23 cellular contexts compared by ENCODE assay signal in genomic region chr10:52400564-52400963, GRCh38.
DNase-seq lines count a peak whose midpoint lies in the region; ATAC-seq and TF ChIP-seq lines count a peak whose summit lies in the region.
"Had no signal": no experiment of that assay in that cellular context is flagged by ENCODE, and none has a peak within 500 bp of the region (broad histone marks: within the 10 kb centered on the region; RNA-seq: fewer than 3 reads in every experiment).

No MANE protein-coding gene starts in this region.

- H4K5ac ChIP-seq in mesendoderm (ENCODE audit: low read length) = no peak overlapping the region

- H2BK120ac ChIP-seq in mesendoderm (ENCODE audit: low read depth, low read length) = no peak overlapping the region

- 0 out of 2 replicates have a peak, but pooled peaks cover 6% of the 10 kb centered on the region for H3K9me2 ChIP-seq in PC-3 (replicated peaks; ENCODE audit: low read length)

- POLR2A ChIA-PET in HEK293 (lab: Yijun Ruan, JAX) = no interaction called here
- POLR2A ChIA-PET in PC-3 (lab: Charles Lee; ENCODE audit: unreplicated experiment) = no interaction called here

- no peak overlapping the region for H2BK15ac ChIP-seq in mesendoderm (replicated peaks; ENCODE audit: low read depth)

- H3K9me3 ChIP-seq in HEK293 (ENCODE audit: control insufficient read depth, insufficient read depth, low read depth, low read length) (no peaks in the 10 kb centered on the region), PC-3 (ENCODE audit: low read length) (peaks cover 10% of the 10 kb centered on the region; the same call in 1 of the 2 replicates)
- H3K9me3 ChIP-seq: neutrophil, prostate gland had no signal

- H3K9ac ChIP-seq in PC-3 (ENCODE audit: low read length) = no peak overlapping the region
- H3K9ac ChIP-seq in mesendoderm (ENCODE audit: low read length) = no peak overlapping the region

- H3K18ac ChIP-seq in mesendoderm (ENCODE audit: low read length) = no peak overlapping the region

- no peaks in the 10 kb centered on the region for H3K27me3 ChIP-seq in PC-3 (ENCODE audit: low read length)
- no peaks in the 10 kb centered on the region for H3K27me3 ChIP-seq in mesendoderm (ENCODE audit: insufficient read depth, low read length, poor library complexity)
- H3K27me3 ChIP-seq: heart left ventricle, neutrophil had no signal

- no peak overlapping the region for H2AFZ ChIP-seq in PC-3 (ENCODE audit: low read length)
- H2AFZ ChIP-seq: GM23338 had no signal

- no peaks in the 10 kb centered on the region for H3K79me1 ChIP-seq in mesendoderm (ENCODE audit: low read length)

- H3K23ac ChIP-seq in mesendoderm (ENCODE audit: low read length) = no peak overlapping the region

- no peak overlapping the region for H3K56ac ChIP-seq in mesendoderm (ENCODE audit: low read length)

- no peak overlapping the region for H2BK5ac ChIP-seq in mesendoderm (ENCODE audit: low read length)

- CTCF ChIA-PET in HEK293 (lab: Yijun Ruan, JAX) = no interaction called here
- CTCF ChIA-PET in PC-3 (lab: Charles Lee) = no interaction called here

- ATAC-seq in PC-3 (peak; percentile 69), GM18909 (IDR thresholded peaks at IDR 0.05; ENCODE audit: poor library complexity, unreplicated experiment) (no peak)
- ATAC-seq: GM23338, heart left ventricle had no signal

- H3F3A ChIP-seq in PC-3 (ENCODE audit: low read length, unreplicated experiment) = no peaks in the 10 kb centered on the region

- no TSS peak for BruUV-seq in PC-3 (replicated peaks; lab: Mats Ljungman, UMichigan)

- H3K4me1 ChIP-seq in HEK293 (ENCODE audit: control insufficient read depth, insufficient read depth, low read length) (no peaks in the 10 kb centered on the region), PC-3 (ENCODE audit: insufficient read depth, low read length) (no peaks in the 10 kb centered on the region), mesendoderm (ENCODE audit: control insufficient read depth, low read depth, low read length) (no peaks in the 10 kb centered on the region)
- H3K4me1 ChIP-seq: heart left ventricle, prostate gland had no signal

- no peaks in the 10 kb centered on the region for H4K20me1 ChIP-seq in PC-3 (ENCODE audit: low read length)

- intact Hi-C loops in PC-3 (cut with micrococcal nuclease) = loop anchor here (2.0 kb wide), 1 partner anchor 16 kb away; no protein-coding TSS in a partner anchor

- H3K27ac ChIP-seq in HEK293 (ENCODE audit: extremely low read depth, low read depth, low read length) (no peak overlapping the region), PC-3 (ENCODE audit: low read length) (no peak overlapping the region), mesendoderm (ENCODE audit: low read depth, low read length) (no peak overlapping the region)
- H3K27ac ChIP-seq: heart left ventricle, neutrophil, prostate gland had no signal

- WGBS in mesendoderm (ENCODE audit: extremely low coverage, insufficient coverage, low lambda C conversion rate) = no CpG with 5 or more reads among the region's 1 CpG

- H3K4me2 ChIP-seq in PC-3 (ENCODE audit: low read length) = no peak overlapping the region
- no peak overlapping the region for H3K4me2 ChIP-seq in mesendoderm (ENCODE audit: low read length)
- H3K4me2 ChIP-seq: GM23338 had no signal

- H3K4me3 ChIP-seq in HEK293 (ENCODE audit: low read depth, low read length) = no peak overlapping the region
- H3K4me3 ChIP-seq in PC-3 (ENCODE audit: low read length) = no peak overlapping the region
- no peak overlapping the region for H3K4me3 ChIP-seq in mesendoderm (ENCODE audit: low read length)
- H3K4me3 ChIP-seq: GM23338, heart left ventricle, lung, prostate gland had no signal

- H3K79me2 ChIP-seq in PC-3 (ENCODE audit: low read length) = no peaks in the 10 kb centered on the region
- no peaks in the 10 kb centered on the region for H3K79me2 ChIP-seq in mesendoderm (ENCODE audit: control insufficient read depth, insufficient read depth, low read length)

- H3K36me3 ChIP-seq in HEK293 (ENCODE audit: control insufficient read depth in 2 of 2, insufficient read depth in 1 of 2, low read length in 2 of 2) (no peaks in the 10 kb centered on the region), PC-3 (ENCODE audit: low read depth, low read length) (no peaks in the 10 kb centered on the region), mesendoderm (ENCODE audit: control insufficient read depth, insufficient read depth, low read length) (no peaks in the 10 kb centered on the region)
- H3K36me3 ChIP-seq: heart left ventricle, neutrophil, prostate gland had no signal

- no peak for TF ChIP-seq CTCF in HEK293 (tag by site-specific recombination; IDR thresholded peaks at IDR 0.05)
- no peak for TF ChIP-seq CTCF in PC-3 (conservative IDR thresholded peaks at IDR 0.05; ENCODE audit: low read depth, low read length)

- H4K8ac ChIP-seq in mesendoderm (ENCODE audit: low read depth, low read length) = no peak overlapping the region

- no peak overlapping the region for H2AK5ac ChIP-seq in mesendoderm (ENCODE audit: low read length)

- DNase-seq in PC-3 (peak; percentile 42), dermis blood vessel endothelial cell (peak; percentile 4), mesendoderm (peak; percentile 21), activated T-cell treated with anti-CD3 and anti-CD28 coated beads for 4 hours (no peak), GF-D8 (lab: John Stamatoyannopoulos, UW) (no peak)
- DNase-seq: activated CD4-positive, alpha-beta memory T cell treated with anti-CD3 and anti-CD28 coated beads for 36 hours; activated CD8-positive, alpha-beta memory T cell treated with anti-CD3 and anti-CD28 coated beads, Interleukin-2, amount 50 U/mL, for 48 hours; activated effector memory CD4-positive, alpha-beta T cell treated with Interleukin-2 at 50 U/mL for 16 hours; activated naive CD8-positive, alpha-beta T cell treated with anti-CD3 and anti-CD28 coated beads, Interleukin-2, amount 10 ng/mL, durations not matched to agents 7 days and 5 days; CD4-positive, CD25-positive, alpha-beta regulatory T cell; cortex of kidney; heart left ventricle; Kasumi-1; NCI-H1092; NCI-H187; NCI-H2227 treated with DMSO at 0.1 percent for 48 hours; SIG-M5 had no signal

- H3K4ac ChIP-seq in mesendoderm (ENCODE audit: low read depth, low read length) = no peak overlapping the region

TF ChIP-seq in HEK293, 187 proteins besides CTCF, POLR2A, EP300 and RAD21:
- TF ChIP-seq ZNF561 (tag by site-specific recombination; IDR thresholded peaks at IDR 0.05; ENCODE audit: borderline replicate concordance) (no peak), SETDB1 (IDR thresholded peaks at IDR 0.05; ENCODE audit: insufficient read length, low read length) (peak; percentile 89), ZNF626 (tag by site-specific recombination; IDR thresholded peaks at IDR 0.05) (peak; percentile 65; the same call in 1 of the 2 replicates), ZEB2 (tag by site-specific recombination; IDR thresholded peaks at IDR 0.05) (no peak), TRIM28 (IDR thresholded peaks at IDR 0.05; ENCODE audit: borderline replicate concordance, low read length) (peak; percentile 97), ZNF184 (tag by site-specific recombination; IDR thresholded peaks at IDR 0.05) (no peak)

Comparison
In these comparisons a context has a peak if more than half of its experiments do, and no peak if none do; other contexts are left out.
1. DNase-seq: peak in PC-3 (single experiment), dermis blood vessel endothelial cell (single experiment) and mesendoderm (single experiment); none in activated T-cell treated with anti-CD3 and anti-CD28 coated beads for 4 hours (single experiment) and GF-D8 (single experiment).